Comparison of ENCODE assay signal across 8 cellular contexts in the genomic region with DNA sequence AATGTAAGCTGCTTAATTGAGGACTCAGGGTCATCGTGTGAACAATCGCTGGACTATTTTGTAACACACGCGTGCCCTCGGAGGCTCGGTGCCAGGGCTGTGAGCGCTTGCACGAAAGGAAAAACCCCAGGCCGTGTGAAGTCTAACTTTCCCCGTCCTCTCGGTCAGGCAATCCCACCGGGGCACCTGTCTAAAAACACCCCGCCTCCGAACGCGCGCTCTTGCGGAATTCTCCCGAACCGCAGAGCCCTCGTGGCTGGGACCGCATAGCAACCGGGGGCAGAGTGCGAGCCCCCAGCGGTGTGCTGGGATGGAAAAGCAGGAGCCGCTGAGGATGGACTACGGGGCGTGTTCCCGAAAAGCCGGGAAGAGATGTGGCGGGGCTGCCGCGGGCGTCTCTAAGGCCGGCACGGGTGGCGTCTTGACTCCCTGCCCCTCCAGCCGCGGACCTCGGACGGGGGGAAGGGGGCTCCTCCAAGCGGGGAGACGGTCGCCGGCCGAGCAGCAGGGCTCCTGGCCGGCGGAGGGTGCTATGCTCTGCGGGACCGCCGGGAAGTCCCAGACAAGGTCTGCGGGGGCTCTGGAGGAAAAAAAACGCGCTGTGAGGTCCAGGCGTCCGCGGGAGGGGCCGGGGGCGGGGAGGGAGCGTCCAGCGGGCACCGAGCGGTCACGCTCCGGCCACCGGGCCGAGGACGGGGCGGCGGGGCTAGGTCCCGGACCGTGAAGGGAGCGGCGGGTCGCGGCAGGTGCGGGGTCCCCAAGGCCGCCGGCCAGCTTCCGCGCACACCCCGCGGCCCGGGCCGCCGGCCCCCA.
DNase-seq lines count a peak whose midpoint lies in the region; ATAC-seq and TF ChIP-seq lines count a peak whose summit lies in the region.

No MANE protein-coding gene starts in this region.

- peak; percentile 30 for ATAC-seq in HG02642 (IDR thresholded peaks at IDR 0.05; ENCODE audit: poor library complexity, unreplicated experiment)
- ATAC-seq in stimulated activated naive CD8-positive, alpha-beta T cell treated with anti-CD3 and anti-CD28 coated beads, Interleukin-15, Interleukin-2, amounts not matched to agents 100 U/mL and 50 U/mL, for 24 hours = peak; percentile 29

- H3K4me1 ChIP-seq in muscle layer of colon (ENCODE audit: insufficient read depth, low read length) = peaks cover 6% of the 10 kb centered on the region

- H3K27ac ChIP-seq in muscle layer of colon (ENCODE audit: low read depth, low read length) = peak overlapping the region; percentile 98

- H3K9me3 ChIP-seq in muscle layer of colon (ENCODE audit: low read length) = no peaks in the 10 kb centered on the region

- H3K4me3 ChIP-seq in epithelial cell of esophagus (ENCODE audit: low read length) (peak overlapping the region; percentile 70), muscle layer of colon (ENCODE audit: low read depth in 1 of 2, low read length in 2 of 2) (peak overlapping the region; percentile 71 to 99)

- peak; percentile 34 for DNase-seq in NCI-H2171 treated with DMSO at 0.1 percent for 48 hours (lab: John Stamatoyannopoulos, UW)
- no peak for DNase-seq in NCI-H2171 (lab: John Stamatoyannopoulos, UW)
- DNase-seq in NCI-H526 (lab: John Stamatoyannopoulos, UW) = peak; percentile 28 to 85
- DNase-seq in activated CD8-positive, alpha-beta memory T cell treated with anti-CD3 and anti-CD28 coated beads, Interleukin-2, amount 50 U/mL, for 4 hours = peak; percentile 49
- peak; percentile 28 for DNase-seq in epithelial cell of esophagus (ENCODE audit: low read depth)
- DNase-seq in stimulated activated naive CD8-positive, alpha-beta T cell treated with anti-CD3 and anti-CD28 coated beads, Interleukin-15, Interleukin-2, amounts not matched to agents 100 U/mL and 50 U/mL, for 24 hours = peak; percentile 76

- H3K27me3 ChIP-seq in muscle layer of colon (ENCODE audit: control insufficient read depth in 1 of 2, insufficient read depth in 2 of 2, low read length in 2 of 2) = no peaks in the 10 kb centered on the region

- peak overlapping the region; percentile 73 for H3K9ac ChIP-seq in muscle layer of colon (ENCODE audit: low read length)

- no peaks in the 10 kb centered on the region for H3K36me3 ChIP-seq in muscle layer of colon (ENCODE audit: insufficient read depth, low read length)

- peak; percentile 11 for TF ChIP-seq CTCF in epithelial cell of esophagus (IDR thresholded peaks at IDR 0.05; ENCODE audit: insufficient read depth, low read depth, low read length, missing control alignments)
